Comparison of ENCODE assay signal across 8 cellular contexts in genomic region chr1:93608188-93609109, GRCh38.
DNase-seq lines count a peak whose midpoint lies in the region; ATAC-seq and TF ChIP-seq lines count a peak whose summit lies in the region.

No MANE protein-coding gene starts in this region.

- intact Hi-C loops in Right ventricle myocardium inferior (cut with DNase I) = loop anchor here (5.0 kb wide), 1 partner anchor 56 kb away; no protein-coding TSS in a partner anchor
- intact Hi-C loops in uterus (cut with DNase I; ENCODE audit: low total_unique reads) = no loop called here

- H3K27me3 ChIP-seq in uterus = no peaks in the 10 kb centered on the region

- H3K9me3 ChIP-seq in uterus = no peaks in the 10 kb centered on the region

- H3K36me3 ChIP-seq in uterus = no peaks in the 10 kb centered on the region

- no peak for TF ChIP-seq POLR2A in uterus (IDR thresholded peaks at IDR 0.05)

- H3K4me1 ChIP-seq in uterus = peaks cover 0 to 3% of the 10 kb centered on the region in 2 donors

- H3K4me3 ChIP-seq in uterus = no peak overlapping the region

- peak overlapping the region; percentile 47 to 61 for H3K27ac ChIP-seq in uterus

- ATAC-seq in HG03469 (IDR thresholded peaks at IDR 0.05; ENCODE audit: unreplicated experiment) (peak; percentile 10), Right ventricle myocardium inferior (peak; percentile 62)

- peak; percentile 45 for DNase-seq in stimulated activated CD4-positive, alpha-beta T cell treated with anti-CD3 and anti-CD28 coated beads, Interleukin-1b, Interleukin-23, amount 100 ng/mL, for 48 hours
- DNase-seq in stimulated activated CD4-positive, alpha-beta T cell treated with anti-CD3 and anti-CD28 coated beads, Interleukin-12 subunit alpha, Interleukin-12 subunit beta, amount 100 ng/mL, for 4 hours = no peak
- DNase-seq in Right ventricle myocardium inferior (ENCODE audit: missing footprints) = no peak
- no peak for DNase-seq in uterus
- DNase-seq in AG08395 (ENCODE audit: low spot score) = no peak
- DNase-seq in NCI-H748 (lab: John Stamatoyannopoulos, UW; ENCODE audit: unreplicated experiment) = no peak
- DNase-seq in DMS53 treated with DMSO at 0.1 percent for 48 hours (lab: John Stamatoyannopoulos, UW; ENCODE audit: unreplicated experiment) = no peak

- no peak for TF ChIP-seq CTCF in uterus (IDR thresholded peaks at IDR 0.05)
